Comparison of ENCODE assay signal across 1 cellular context in the genomic region with DNA sequence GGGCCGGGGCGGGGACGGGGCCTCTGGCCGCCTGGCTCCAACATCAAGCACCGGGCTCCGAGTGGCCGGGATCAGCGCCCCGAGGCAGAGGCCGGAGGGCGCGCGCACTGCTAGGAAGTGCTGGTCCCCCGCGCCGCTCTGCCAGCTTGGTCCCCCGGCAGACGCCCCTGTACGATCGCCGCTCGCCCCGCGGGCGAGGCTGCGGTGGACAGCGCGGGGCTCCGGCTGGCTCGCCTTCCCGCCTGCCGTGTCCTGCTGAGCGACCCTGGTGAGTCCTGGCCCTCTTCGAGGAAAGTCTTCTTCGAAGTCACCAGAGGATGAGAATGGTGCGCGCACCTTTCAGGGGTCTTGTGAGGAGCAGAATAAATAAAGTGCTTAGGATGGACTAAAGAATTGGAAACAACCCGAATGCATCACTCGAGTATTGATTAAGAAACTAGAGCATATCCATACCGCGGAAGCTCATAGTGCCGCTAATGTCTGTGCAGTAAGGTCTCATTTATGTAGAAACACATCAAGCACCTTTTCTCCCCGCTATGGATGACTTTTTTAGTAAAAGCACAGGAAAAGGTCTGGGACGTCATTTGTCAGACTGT.
TF ChIP-seq lines count a peak whose summit lies in the region.

No MANE protein-coding gene starts in this region.

TF ChIP-seq in H1, 55 proteins besides CTCF, POLR2A, EP300 and RAD21:
- TF ChIP-seq SP4 (IDR thresholded peaks at IDR 0.05; ENCODE audit: low read length) (no peak), GABPA (IDR thresholded peaks at IDR 0.05; ENCODE audit: borderline replicate concordance, insufficient read depth, low read length) (0 out of 2 replicates have a peak, but pooled peaks have one; percentile 2), SIN3A (conservative IDR thresholded peaks at IDR 0.05 in 1 of 2, IDR thresholded peaks at IDR 0.05 in 1 of 2; ENCODE audit: low read depth in 1 of 2, low read length in 2 of 2) (peak; percentile 16 to 23; a peak in 1 of 4 replicates), ASH2L (IDR thresholded peaks at IDR 0.05; ENCODE audit: low read length) (peak; percentile 23), YY1 (IDR thresholded peaks at IDR 0.05; ENCODE audit: low read depth, low read length) (no peak), KDM4A (IDR thresholded peaks at IDR 0.05; ENCODE audit: low read depth, low read length, severe bottlenecking) (peak; percentile 50), RBBP5 (IDR thresholded peaks at IDR 0.05; ENCODE audit: borderline replicate concordance, low read depth, low read length) (peak; percentile 69), SP2 (IDR thresholded peaks at IDR 0.05; ENCODE audit: low read length) (no peak), PHF8 (conservative IDR thresholded peaks at IDR 0.05; ENCODE audit: low read depth, low read length) (peak; percentile 55), SP1 (IDR thresholded peaks at IDR 0.05; ENCODE audit: low read depth, low read length) (no peak)
- TF ChIP-seq, protein P1, sequence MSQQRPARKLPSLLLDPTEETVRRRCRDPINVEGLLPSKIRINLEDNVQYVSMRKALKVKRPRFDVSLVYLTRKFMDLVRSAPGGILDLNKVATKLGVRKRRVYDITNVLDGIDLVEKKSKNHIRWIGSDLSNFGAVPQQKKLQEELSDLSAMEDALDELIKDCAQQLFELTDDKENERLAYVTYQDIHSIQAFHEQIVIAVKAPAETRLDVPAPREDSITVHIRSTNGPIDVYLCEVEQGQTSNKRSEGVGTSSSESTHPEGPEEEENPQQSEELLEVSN (IDR thresholded peaks at IDR 0.05), result no peak
